In genomic region chr16:2716948-2717347, GRCh38 we compare ENCODE assay signal across 22 cellular contexts.
"Had no signal": no experiment of that assay in that cellular context is flagged by ENCODE, and none has a peak within 500 bp of the region (broad histone marks: within the 10 kb centered on the region; RNA-seq: fewer than 3 reads in every experiment).

No MANE protein-coding gene starts in this region.

- H3K9me3 ChIP-seq: left lung, testis, uterus had no signal

- H3K4me3 Mint-ChIP-seq: activated B cell treated with CpG ODN at 0.5 μM for 24 hours; activated naive CD4-positive, alpha-beta T cell treated with anti-CD3 and anti-CD28 coated beads, Interleukin-2, amount 10 ng/mL, durations not matched to agents 7 days and 5 days; activated naive CD8-positive, alpha-beta T cell treated with anti-CD3 and anti-CD28 coated beads, Interleukin-2, amount 50 U/mL, for 24 hours; immature natural killer cell; neural crest cell had no signal

- H3K4me1 Mint-ChIP-seq: neural crest cell had no signal

- H3K9me3 Mint-ChIP-seq: activated B cell treated with CpG ODN at 0.5 μM for 24 hours; activated naive CD4-positive, alpha-beta T cell treated with anti-CD3 and anti-CD28 coated beads, Interleukin-2, amount 10 ng/mL, durations not matched to agents 7 days and 5 days; activated naive CD8-positive, alpha-beta T cell treated with anti-CD3 and anti-CD28 coated beads, Interleukin-2, amount 50 U/mL, for 24 hours; activated T-cell treated with anti-CD3 and anti-CD28 coated beads, Interleukin-2, amount 50 U/mL, for 72 hours; immature natural killer cell; neural crest cell had no signal

- H3K36me3 ChIP-seq: cardiac muscle cell, left lung, uterus had no signal

- H3K4me3 ChIP-seq: cardiac muscle cell, left lung, lung, testis, uterus had no signal

- H3K27ac Mint-ChIP-seq: activated B cell treated with CpG ODN at 0.5 μM for 24 hours; activated naive CD4-positive, alpha-beta T cell treated with anti-CD3 and anti-CD28 coated beads, Interleukin-2, amount 10 ng/mL, durations not matched to agents 7 days and 5 days; activated naive CD8-positive, alpha-beta T cell treated with anti-CD3 and anti-CD28 coated beads, Interleukin-2, amount 50 U/mL, for 24 hours; activated T-cell treated with anti-CD3 and anti-CD28 coated beads, Interleukin-2, amount 50 U/mL, for 72 hours; immature natural killer cell; naive thymus-derived CD4-positive, alpha-beta T cell had no signal

- FAIRE-seq: endometrium had no signal

- H3K4me1 ChIP-seq: uterus had no signal

- H3K27ac ChIP-seq: cardiac muscle cell, foreskin keratinocyte, left lung, testis, uterus had no signal

- ATAC-seq: activated naive CD8-positive, alpha-beta T cell treated with anti-CD3 and anti-CD28 coated beads, Interleukin-2, amount 50 U/mL, for 24 hours; activated T-cell treated with anti-CD3 and anti-CD28 coated beads, Interleukin-2, amount 50 U/mL, for 72 hours; foreskin keratinocyte; left lung; naive thymus-derived CD4-positive, alpha-beta T cell had no signal

- H3K27me3 ChIP-seq: cardiac muscle cell, testis, uterus had no signal

- H3K36me3 Mint-ChIP-seq: activated naive CD4-positive, alpha-beta T cell treated with anti-CD3 and anti-CD28 coated beads, Interleukin-2, amount 10 ng/mL, durations not matched to agents 7 days and 5 days; immature natural killer cell; naive thymus-derived CD4-positive, alpha-beta T cell had no signal

- DNase-seq: activated B cell treated with CpG ODN at 0.5 μM for 24 hours; activated CD4-positive, alpha-beta T cell treated with anti-CD3 and anti-CD28 coated beads for 4 hours; activated CD4-positive, alpha-beta T cell treated with anti-CD3 and anti-CD28 coated beads, Interleukin-2, amount 50 U/mL, for 48 hours; activated effector memory CD4-positive, alpha-beta T cell treated with anti-CD3 and anti-CD28 coated beads, Interleukin-2, amount 50 U/mL, for 16 hours; activated naive CD4-positive, alpha-beta T cell treated with anti-CD3 and anti-CD28 coated beads, Interleukin-2, amount 10 ng/mL, durations not matched to agents 7 days and 5 days; activated naive CD8-positive, alpha-beta T cell treated with anti-CD3 and anti-CD28 coated beads, Interleukin-2, amount 50 U/mL, for 24 hours; activated T-cell treated with anti-CD3 and anti-CD28 coated beads, Interleukin-2, amount 50 U/mL, for 72 hours; foreskin keratinocyte; immature natural killer cell; left lung; naive thymus-derived CD4-positive, alpha-beta T cell; stimulated activated CD4-positive, alpha-beta T cell treated with anti-CD3 and anti-CD28 coated beads, Interleukin-2, amount 100 ng/mL, for 48 hours; stimulated activated CD8-positive, alpha-beta memory T cell treated with anti-CD3 and anti-CD28 coated beads, Interleukin-4, amount 100 ng/mL, for 48 hours; stimulated activated naive CD4-positive, alpha-beta T cell; T1000; testis; trophoblast cell; uterus had no signal
